Comparison of ENCODE assay signal across 1 cellular context in the genomic region with DNA sequence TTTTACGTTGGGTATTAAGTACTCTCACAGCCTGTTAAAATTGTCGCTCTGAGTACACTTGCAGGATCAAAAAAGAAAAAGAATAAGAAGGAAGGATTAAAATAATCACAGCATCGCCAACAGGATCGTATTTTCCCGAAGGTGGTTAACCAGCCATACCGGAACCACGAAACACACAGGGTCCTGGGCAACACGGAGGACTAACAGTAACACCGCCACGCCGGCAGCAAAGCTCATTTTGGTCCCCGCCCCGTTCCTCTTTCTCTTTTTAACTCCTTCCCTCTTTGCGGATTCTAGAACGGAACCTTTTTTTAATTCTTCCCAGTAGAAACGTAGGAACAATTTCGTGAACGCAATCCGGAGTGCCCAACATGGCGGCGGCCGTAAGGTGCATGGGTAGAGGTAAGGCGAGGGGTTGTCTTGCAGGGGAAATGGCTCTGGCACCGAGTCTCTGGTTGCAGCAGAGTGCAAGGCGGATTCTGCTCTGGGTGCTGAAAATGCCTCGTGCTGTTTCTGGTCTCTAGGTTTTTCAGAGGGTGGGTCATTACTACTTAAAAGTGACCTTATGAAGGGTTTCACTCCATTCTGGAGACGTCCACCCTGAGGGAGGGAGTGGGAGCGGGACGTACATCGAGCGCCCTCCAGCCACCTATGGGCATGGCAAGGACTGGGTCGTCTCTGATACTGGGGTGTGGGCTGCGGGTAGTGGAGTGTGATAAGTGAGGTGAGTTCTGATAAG.
TF ChIP-seq lines count a peak whose summit lies in the region.

A gene (plus strand): TSS at position 353 of the 739 bp plus-strand sequence. CDS start 19 bp downstream, at position 372.

TF ChIP-seq in HepG2, 621 proteins besides CTCF, POLR2A, EP300 and RAD21 (continued from another document and continues in another):
- TF ChIP-seq, protein P1, sequence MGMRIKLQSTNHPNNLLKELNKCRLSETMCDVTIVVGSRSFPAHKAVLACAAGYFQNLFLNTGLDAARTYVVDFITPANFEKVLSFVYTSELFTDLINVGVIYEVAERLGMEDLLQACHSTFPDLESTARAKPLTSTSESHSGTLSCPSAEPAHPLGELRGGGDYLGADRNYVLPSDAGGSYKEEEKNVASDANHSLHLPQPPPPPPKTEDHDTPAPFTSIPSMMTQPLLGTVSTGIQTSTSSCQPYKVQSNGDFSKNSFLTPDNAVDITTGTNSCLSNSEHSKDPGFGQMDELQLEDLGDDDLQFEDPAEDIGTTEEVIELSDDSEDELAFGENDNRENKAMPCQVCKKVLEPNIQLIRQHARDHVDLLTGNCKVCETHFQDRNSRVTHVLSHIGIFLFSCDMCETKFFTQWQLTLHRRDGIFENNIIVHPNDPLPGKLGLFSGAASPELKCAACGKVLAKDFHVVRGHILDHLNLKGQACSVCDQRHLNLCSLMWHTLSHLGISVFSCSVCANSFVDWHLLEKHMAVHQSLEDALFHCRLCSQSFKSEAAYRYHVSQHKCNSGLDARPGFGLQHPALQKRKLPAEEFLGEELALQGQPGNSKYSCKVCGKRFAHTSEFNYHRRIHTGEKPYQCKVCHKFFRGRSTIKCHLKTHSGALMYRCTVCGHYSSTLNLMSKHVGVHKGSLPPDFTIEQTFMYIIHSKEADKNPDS (CRISPR knock-in tag; IDR thresholded peaks at IDR 0.05), result no peak
- TF ChIP-seq, protein P2, sequence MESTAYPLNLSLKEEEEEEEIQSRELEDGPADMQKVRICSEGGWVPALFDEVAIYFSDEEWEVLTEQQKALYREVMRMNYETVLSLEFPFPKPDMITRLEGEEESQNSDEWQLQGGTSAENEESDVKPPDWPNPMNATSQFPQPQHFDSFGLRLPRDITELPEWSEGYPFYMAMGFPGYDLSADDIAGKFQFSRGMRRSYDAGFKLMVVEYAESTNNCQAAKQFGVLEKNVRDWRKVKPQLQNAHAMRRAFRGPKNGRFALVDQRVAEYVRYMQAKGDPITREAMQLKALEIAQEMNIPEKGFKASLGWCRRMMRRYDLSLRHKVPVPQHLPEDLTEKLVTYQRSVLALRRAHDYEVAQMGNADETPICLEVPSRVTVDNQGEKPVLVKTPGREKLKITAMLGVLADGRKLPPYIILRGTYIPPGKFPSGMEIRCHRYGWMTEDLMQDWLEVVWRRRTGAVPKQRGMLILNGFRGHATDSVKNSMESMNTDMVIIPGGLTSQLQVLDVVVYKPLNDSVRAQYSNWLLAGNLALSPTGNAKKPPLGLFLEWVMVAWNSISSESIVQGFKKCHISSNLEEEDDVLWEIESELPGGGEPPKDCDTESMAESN (CRISPR knock-in tag; conservative IDR thresholded peaks at IDR 0.05), result peak; percentile 90
- TF ChIP-seq, protein P3, sequence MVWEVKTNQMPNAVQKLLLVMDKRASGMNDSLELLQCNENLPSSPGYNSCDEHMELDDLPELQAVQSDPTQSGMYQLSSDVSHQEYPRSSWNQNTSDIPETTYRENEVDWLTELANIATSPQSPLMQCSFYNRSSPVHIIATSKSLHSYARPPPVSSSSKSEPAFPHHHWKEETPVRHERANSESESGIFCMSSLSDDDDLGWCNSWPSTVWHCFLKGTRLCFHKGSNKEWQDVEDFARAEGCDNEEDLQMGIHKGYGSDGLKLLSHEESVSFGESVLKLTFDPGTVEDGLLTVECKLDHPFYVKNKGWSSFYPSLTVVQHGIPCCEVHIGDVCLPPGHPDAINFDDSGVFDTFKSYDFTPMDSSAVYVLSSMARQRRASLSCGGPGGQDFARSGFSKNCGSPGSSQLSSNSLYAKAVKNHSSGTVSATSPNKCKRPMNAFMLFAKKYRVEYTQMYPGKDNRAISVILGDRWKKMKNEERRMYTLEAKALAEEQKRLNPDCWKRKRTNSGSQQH (CRISPR knock-in tag; IDR thresholded peaks at IDR 0.05; ENCODE audit: low read depth), result peak; percentile 54; the same call in 1 of the 2 replicates
- TF ChIP-seq POLR2G (IDR thresholded peaks at IDR 0.05; ENCODE audit: low read depth, low read length) (peak; percentile 98), SATB2 (CRISPR knock-in tag; IDR thresholded peaks at IDR 0.05) (no peak), ZNF652 (CRISPR knock-in tag; IDR thresholded peaks at IDR 0.05; ENCODE audit: borderline replicate concordance, low read depth) (peak; percentile 96), HNRNPUL1 (IDR thresholded peaks at IDR 0.05; ENCODE audit: low read depth, low read length) (no peak; the same call in 1 of the 2 replicates), ELF1 (CRISPR knock-in tag; IDR thresholded peaks at IDR 0.05) (peak; percentile 69; the same call in 1 of the 2 replicates), SKI (IDR thresholded peaks at IDR 0.05; ENCODE audit: partially characterized antibody) (peak; percentile 26), HMG20A (CRISPR knock-in tag; IDR thresholded peaks at IDR 0.05; ENCODE audit: borderline replicate concordance) (peak; percentile 36; the same call in 1 of the 2 replicates), HNF4A (CRISPR knock-in tag; IDR thresholded peaks at IDR 0.05) (no peak), KLF15 (CRISPR knock-in tag; IDR thresholded peaks at IDR 0.05; ENCODE audit: borderline replicate concordance) (no peak), REL (CRISPR knock-in tag; conservative IDR thresholded peaks at IDR 0.05) (no peak), SP1 (IDR thresholded peaks at IDR 0.05) (no peak), SP1 (CRISPR knock-in tag; IDR thresholded peaks at IDR 0.05) (peak; percentile 74), GATAD2A (CRISPR knock-in tag; IDR thresholded peaks at IDR 0.05) (no peak; the same call in 1 of the 2 replicates), ZBTB21 (CRISPR knock-in tag; IDR thresholded peaks at IDR 0.05) (peak; percentile 71; the same call in 1 of the 2 replicates), ZNF367 (CRISPR knock-in tag; IDR thresholded peaks at IDR 0.05; ENCODE audit: borderline replicate concordance) (no peak), FOSL2 (CRISPR knock-in tag; IDR thresholded peaks at IDR 0.05) (peak; percentile 68), PHF20 (CRISPR knock-in tag; IDR thresholded peaks at IDR 0.05) (peak; percentile 88), SAP130 (CRISPR knock-in tag; IDR thresholded peaks at IDR 0.05; ENCODE audit: low read depth) (peak; percentile 95), SRSF4 (IDR thresholded peaks at IDR 0.05; ENCODE audit: low read depth, low read length, poor library complexity, severe bottlenecking) (no peak), ZNF235 (CRISPR knock-in tag; IDR thresholded peaks at IDR 0.05; ENCODE audit: borderline replicate concordance) (no peak), SALL2 (CRISPR knock-in tag; IDR thresholded peaks at IDR 0.05) (peak; percentile 88), NFYC (CRISPR knock-in tag; IDR thresholded peaks at IDR 0.05) (no peak; the same call in 1 of the 2 replicates), CBFB (CRISPR knock-in tag; IDR thresholded peaks at IDR 0.05) (peak; percentile 81; the same call in 1 of the 2 replicates), ZNF83 (CRISPR knock-in tag; IDR thresholded peaks at IDR 0.05; ENCODE audit: borderline replicate concordance) (no peak), ZNF563 (CRISPR knock-in tag; IDR thresholded peaks at IDR 0.05) (peak; percentile 74), ZNF225 (CRISPR knock-in tag; IDR thresholded peaks at IDR 0.05) (no peak; the same call in 1 of the 2 replicates), ZNF354B (CRISPR knock-in tag; IDR thresholded peaks at IDR 0.05) (0 out of 2 replicates have a peak, but pooled peaks have one; percentile 49), ZNF510 (CRISPR knock-in tag; IDR thresholded peaks at IDR 0.05; ENCODE audit: low read depth) (0 out of 2 replicates have a peak, but pooled peaks have one; percentile 55), SIN3A (IDR thresholded peaks at IDR 0.05; ENCODE audit: borderline replicate concordance, low read depth, low read length) (peak; percentile 91), FOXK1 (CRISPR knock-in tag; IDR thresholded peaks at IDR 0.05; ENCODE audit: borderline replicate concordance, low read depth) (peak; percentile 86; the same call in 1 of the 2 replicates)
- TF ChIP-seq, protein P4, sequence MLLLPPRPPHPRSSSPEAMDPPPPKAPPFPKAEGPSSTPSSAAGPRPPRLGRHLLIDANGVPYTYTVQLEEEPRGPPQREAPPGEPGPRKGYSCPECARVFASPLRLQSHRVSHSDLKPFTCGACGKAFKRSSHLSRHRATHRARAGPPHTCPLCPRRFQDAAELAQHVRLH (CRISPR knock-in tag; IDR thresholded peaks at IDR 0.05; ENCODE audit: borderline replicate concordance, low read depth), result no peak; the same call in 1 of the 2 replicates
- TF ChIP-seq, protein P5, sequence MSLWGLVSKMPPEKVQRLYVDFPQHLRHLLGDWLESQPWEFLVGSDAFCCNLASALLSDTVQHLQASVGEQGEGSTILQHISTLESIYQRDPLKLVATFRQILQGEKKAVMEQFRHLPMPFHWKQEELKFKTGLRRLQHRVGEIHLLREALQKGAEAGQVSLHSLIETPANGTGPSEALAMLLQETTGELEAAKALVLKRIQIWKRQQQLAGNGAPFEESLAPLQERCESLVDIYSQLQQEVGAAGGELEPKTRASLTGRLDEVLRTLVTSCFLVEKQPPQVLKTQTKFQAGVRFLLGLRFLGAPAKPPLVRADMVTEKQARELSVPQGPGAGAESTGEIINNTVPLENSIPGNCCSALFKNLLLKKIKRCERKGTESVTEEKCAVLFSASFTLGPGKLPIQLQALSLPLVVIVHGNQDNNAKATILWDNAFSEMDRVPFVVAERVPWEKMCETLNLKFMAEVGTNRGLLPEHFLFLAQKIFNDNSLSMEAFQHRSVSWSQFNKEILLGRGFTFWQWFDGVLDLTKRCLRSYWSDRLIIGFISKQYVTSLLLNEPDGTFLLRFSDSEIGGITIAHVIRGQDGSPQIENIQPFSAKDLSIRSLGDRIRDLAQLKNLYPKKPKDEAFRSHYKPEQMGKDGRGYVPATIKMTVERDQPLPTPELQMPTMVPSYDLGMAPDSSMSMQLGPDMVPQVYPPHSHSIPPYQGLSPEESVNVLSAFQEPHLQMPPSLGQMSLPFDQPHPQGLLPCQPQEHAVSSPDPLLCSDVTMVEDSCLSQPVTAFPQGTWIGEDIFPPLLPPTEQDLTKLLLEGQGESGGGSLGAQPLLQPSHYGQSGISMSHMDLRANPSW (CRISPR knock-in tag; IDR thresholded peaks at IDR 0.05; ENCODE audit: borderline replicate concordance), result no peak; the same call in none of the 2 replicates
- TF ChIP-seq, protein P6, sequence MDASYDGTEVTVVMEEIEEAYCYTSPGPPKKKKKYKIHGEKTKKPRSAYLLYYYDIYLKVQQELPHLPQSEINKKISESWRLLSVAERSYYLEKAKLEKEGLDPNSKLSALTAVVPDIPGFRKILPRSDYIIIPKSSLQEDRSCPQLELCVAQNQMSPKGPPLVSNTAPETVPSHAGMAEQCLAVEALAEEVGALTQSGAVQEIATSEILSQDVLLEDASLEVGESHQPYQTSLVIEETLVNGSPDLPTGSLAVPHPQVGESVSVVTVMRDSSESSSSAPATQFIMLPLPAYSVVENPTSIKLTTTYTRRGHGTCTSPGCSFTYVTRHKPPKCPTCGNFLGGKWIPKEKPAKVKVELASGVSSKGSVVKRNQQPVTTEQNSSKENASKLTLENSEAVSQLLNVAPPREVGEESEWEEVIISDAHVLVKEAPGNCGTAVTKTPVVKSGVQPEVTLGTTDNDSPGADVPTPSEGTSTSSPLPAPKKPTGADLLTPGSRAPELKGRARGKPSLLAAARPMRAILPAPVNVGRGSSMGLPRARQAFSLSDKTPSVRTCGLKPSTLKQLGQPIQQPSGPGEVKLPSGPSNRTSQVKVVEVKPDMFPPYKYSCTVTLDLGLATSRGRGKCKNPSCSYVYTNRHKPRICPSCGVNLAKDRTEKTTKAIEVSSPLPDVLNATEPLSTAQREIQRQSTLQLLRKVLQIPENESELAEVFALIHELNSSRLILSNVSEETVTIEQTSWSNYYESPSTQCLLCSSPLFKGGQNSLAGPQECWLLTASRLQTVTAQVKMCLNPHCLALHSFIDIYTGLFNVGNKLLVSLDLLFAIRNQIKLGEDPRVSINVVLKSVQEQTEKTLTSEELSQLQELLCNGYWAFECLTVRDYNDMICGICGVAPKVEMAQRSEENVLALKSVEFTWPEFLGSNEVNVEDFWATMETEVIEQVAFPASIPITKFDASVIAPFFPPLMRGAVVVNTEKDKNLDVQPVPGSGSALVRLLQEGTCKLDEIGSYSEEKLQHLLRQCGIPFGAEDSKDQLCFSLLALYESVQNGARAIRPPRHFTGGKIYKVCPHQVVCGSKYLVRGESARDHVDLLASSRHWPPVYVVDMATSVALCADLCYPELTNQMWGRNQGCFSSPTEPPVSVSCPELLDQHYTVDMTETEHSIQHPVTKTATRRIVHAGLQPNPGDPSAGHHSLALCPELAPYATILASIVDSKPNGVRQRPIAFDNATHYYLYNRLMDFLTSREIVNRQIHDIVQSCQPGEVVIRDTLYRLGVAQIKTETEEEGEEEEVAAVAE (CRISPR knock-in tag; IDR thresholded peaks at IDR 0.05; ENCODE audit: borderline replicate concordance), result 0 out of 2 replicates have a peak, but pooled peaks have one; percentile 62
- TF ChIP-seq, protein P7, sequence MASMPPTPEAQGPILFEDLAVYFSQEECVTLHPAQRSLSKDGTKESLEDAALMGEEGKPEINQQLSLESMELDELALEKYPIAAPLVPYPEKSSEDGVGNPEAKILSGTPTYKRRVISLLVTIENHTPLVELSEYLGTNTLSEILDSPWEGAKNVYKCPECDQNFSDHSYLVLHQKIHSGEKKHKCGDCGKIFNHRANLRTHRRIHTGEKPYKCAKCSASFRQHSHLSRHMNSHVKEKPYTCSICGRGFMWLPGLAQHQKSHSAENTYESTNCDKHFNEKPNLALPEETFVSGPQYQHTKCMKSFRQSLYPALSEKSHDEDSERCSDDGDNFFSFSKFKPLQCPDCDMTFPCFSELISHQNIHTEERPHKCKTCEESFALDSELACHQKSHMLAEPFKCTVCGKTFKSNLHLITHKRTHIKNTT (CRISPR knock-in tag; IDR thresholded peaks at IDR 0.05), result no peak
- TF ChIP-seq, protein P8, sequence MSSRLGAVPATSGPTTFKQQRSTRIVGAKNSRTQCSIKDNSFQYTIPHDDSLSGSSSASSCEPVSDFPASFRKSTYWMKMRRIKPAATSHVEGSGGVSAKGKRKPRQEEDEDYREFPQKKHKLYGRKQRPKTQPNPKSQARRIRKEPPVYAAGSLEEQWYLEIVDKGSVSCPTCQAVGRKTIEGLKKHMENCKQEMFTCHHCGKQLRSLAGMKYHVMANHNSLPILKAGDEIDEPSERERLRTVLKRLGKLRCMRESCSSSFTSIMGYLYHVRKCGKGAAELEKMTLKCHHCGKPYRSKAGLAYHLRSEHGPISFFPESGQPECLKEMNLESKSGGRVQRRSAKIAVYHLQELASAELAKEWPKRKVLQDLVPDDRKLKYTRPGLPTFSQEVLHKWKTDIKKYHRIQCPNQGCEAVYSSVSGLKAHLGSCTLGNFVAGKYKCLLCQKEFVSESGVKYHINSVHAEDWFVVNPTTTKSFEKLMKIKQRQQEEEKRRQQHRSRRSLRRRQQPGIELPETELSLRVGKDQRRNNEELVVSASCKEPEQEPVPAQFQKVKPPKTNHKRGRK (CRISPR knock-in tag; IDR thresholded peaks at IDR 0.05), result no peak
- TF ChIP-seq, protein P9, sequence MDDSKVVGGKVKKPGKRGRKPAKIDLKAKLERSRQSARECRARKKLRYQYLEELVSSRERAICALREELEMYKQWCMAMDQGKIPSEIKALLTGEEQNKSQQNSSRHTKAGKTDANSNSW (CRISPR knock-in tag; IDR thresholded peaks at IDR 0.05; ENCODE audit: borderline replicate concordance), result peak; percentile 39; the same call in 1 of the 2 replicates
- TF ChIP-seq, protein P10, sequence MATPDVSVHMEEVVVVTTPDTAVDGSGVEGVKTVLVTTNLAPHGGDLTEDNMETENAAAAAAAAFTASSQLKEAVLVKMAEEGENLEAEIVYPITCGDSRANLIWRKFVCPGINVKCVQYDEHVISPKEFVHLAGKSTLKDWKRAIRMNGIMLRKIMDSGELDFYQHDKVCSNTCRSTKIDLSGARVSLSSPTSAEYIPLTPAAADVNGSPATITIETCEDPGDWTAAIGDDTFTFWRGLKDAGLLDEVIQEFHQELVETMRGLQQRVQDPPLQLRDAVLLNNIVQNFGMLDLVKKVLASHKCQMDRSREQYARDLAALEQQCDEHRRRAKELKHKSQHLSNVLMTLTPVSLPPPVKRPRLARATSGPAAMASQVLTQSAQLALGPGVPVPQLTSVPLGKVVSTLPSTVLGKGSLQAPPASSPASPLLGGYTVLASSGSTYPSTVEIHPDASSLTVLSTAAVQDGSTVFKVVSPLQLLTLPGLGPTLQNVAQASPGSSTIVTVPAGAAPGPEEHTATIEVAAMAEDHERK (CRISPR knock-in tag; IDR thresholded peaks at IDR 0.05; ENCODE audit: low read depth), result peak; percentile 75; the same call in 1 of the 2 replicates
